In genomic region chr9:123368023-123368422, GRCh38 we compare ENCODE assay signal across 25 cellular contexts. TPM values are rescaled to one million over a fixed set of nuclear protein-coding genes. Genes with fewer than 3 reads are reported as not detected.
DNase-seq lines count a peak whose midpoint lies in the region; ATAC-seq and TF ChIP-seq lines count a peak whose summit lies in the region.
"Had no signal": no experiment of that assay in that cellular context is flagged by ENCODE, and none has a peak within 500 bp of the region (broad histone marks: within the 10 kb centered on the region; RNA-seq: fewer than 3 reads in every experiment).

No MANE protein-coding gene starts in this region.

- no peak for TF ChIP-seq RAD21 in HCT116 (IDR thresholded peaks at IDR 0.05; ENCODE audit: low read depth)

- TF ChIP-seq POLR2A in HCT116 (IDR thresholded peaks at IDR 0.05; ENCODE audit: borderline replicate concordance, extremely low read depth, insufficient read depth, insufficient read length): no peak

- intact Hi-C loops in HCT116 (cut with micrococcal nuclease): no loop called here

- no peaks in the 10 kb centered on the region for H3K9me3 Mint-ChIP-seq in effector memory CD8-positive, alpha-beta T cell
- H3K9me3 Mint-ChIP-seq: activated CD4-positive, alpha-beta memory T cell treated with anti-CD3 and anti-CD28 coated beads, Interleukin-2, amount 10 ng/mL, durations not matched to agents 7 days and 5 days; naive thymus-derived CD8-positive, alpha-beta T cell; stimulated activated naive CD8-positive, alpha-beta T cell treated with anti-CD3 and anti-CD28 coated beads, Interleukin-15, Interleukin-2, amounts not matched to agents 100 ng/mL and 50 ng/mL, for 24 hours; T-cell had no signal

- no peak for TF ChIP-seq CTCF in HCT116 (IDR thresholded peaks at IDR 0.05 in 2 of 3, conservative IDR thresholded peaks at IDR 0.05 in 1 of 3; ENCODE audit: borderline replicate concordance in 1 of 3, insufficient read depth in 1 of 3, low read depth in 2 of 3, low read length in 2 of 3)

- H3K4me3 Mint-ChIP-seq in effector memory CD8-positive, alpha-beta T cell: no peak overlapping the region
- H3K4me3 Mint-ChIP-seq: activated CD4-positive, alpha-beta memory T cell treated with anti-CD3 and anti-CD28 coated beads, Interleukin-2, amount 10 ng/mL, durations not matched to agents 7 days and 5 days; activated naive CD8-positive, alpha-beta T cell; naive thymus-derived CD8-positive, alpha-beta T cell; stimulated activated naive CD8-positive, alpha-beta T cell treated with anti-CD3 and anti-CD28 coated beads, Interleukin-15, Interleukin-2, amounts not matched to agents 100 ng/mL and 50 ng/mL, for 24 hours; T-cell had no signal

- H3K27ac Mint-ChIP-seq in effector memory CD8-positive, alpha-beta T cell: peak overlapping the region in 1 of 2 donors; percentile 19
- H3K27ac Mint-ChIP-seq: activated CD4-positive, alpha-beta memory T cell treated with anti-CD3 and anti-CD28 coated beads, Interleukin-2, amount 10 ng/mL, durations not matched to agents 7 days and 5 days; activated naive CD8-positive, alpha-beta T cell; stimulated activated naive CD8-positive, alpha-beta T cell treated with anti-CD3 and anti-CD28 coated beads, Interleukin-15, Interleukin-2, amounts not matched to agents 100 ng/mL and 50 ng/mL, for 24 hours; T-cell had no signal

- POLR2A ChIA-PET in HCT116 (lab: Charles Lee): no interaction called here

- ATAC-seq in HCT116 (peak; percentile 45; the same call in 1 of the 2 replicates), GM18511 (IDR thresholded peaks at IDR 0.05; ENCODE audit: unreplicated experiment) (no peak), HG03378 (IDR thresholded peaks at IDR 0.05; ENCODE audit: unreplicated experiment) (no peak)
- no peak for ATAC-seq in effector memory CD8-positive, alpha-beta T cell (replicated peaks)
- ATAC-seq: K562; left colon; naive thymus-derived CD8-positive, alpha-beta T cell; Panc1; pancreas; right lobe of liver; T-cell had no signal

- DNase-seq in HCT116 (ENCODE audit: low read depth, low spot score): no peak
- DNase-seq in SW480 (ENCODE audit: low spot score): peak; percentile 49
- DNase-seq in kidney tubule cell (ENCODE audit: low spot score): peak; percentile 36
- no peak for DNase-seq in substantia nigra (lab: John Stamatoyannopoulos, UW)
- DNase-seq in effector memory CD8-positive, alpha-beta T cell: no peak
- DNase-seq in GF-D8 (lab: John Stamatoyannopoulos, UW): no peak
- DNase-seq: activated CD4-positive, alpha-beta memory T cell treated with anti-CD3 and anti-CD28 coated beads, Interleukin-2, amount 10 ng/mL, durations not matched to agents 7 days and 5 days; AML-193; GDM1; HCEC 1CT; left colon; naive thymus-derived CD8-positive, alpha-beta T cell; NCI-H1436 treated with DMSO at 0.1 percent for 48 hours; NCI-H524; right lobe of liver; stimulated activated CD4-positive, alpha-beta T cell treated with anti-CD3 and anti-CD28 coated beads, Interleukin-15, amount 100 ng/mL, for 24 hours; T-cell had no signal

- no peaks in the 10 kb centered on the region for H3K79me2 ChIP-seq in HCT116 (ENCODE audit: insufficient read depth, low read length)

- H3K9ac ChIP-seq in HCT116 (ENCODE audit: low read length): no peak overlapping the region

- no peaks in the 10 kb centered on the region for H3K27me3 ChIP-seq in HCT116 (ENCODE audit: insufficient read depth, low read length)
- H3K27me3 ChIP-seq: right lobe of liver had no signal

- H3K4me1 ChIP-seq in HCT116 (ENCODE audit: control insufficient read depth in 1 of 2, insufficient read depth in 2 of 2, low read length in 2 of 2): peaks cover 14 to 15% of the 10 kb centered on the region in 2 experiments
- H3K4me1 ChIP-seq: pancreas, right lobe of liver had no signal

- BruUV-seq in HCT116 (replicated peaks; lab: Mats Ljungman, UMichigan): no TSS peak

- CTCF ChIA-PET in HCT116 (lab: Charles Lee): no interaction called here

- H3K9me3 ChIP-seq in HCT116 (ENCODE audit: control insufficient read depth in 1 of 2, insufficient read depth in 1 of 2, low read depth in 1 of 2, low read length in 2 of 2): no peaks in the 10 kb centered on the region
- H3K9me3 ChIP-seq: pancreas, right lobe of liver, tibial nerve had no signal

- no peak overlapping the region for H3K4me3 ChIP-seq in HCT116 (replicated peaks in 1 of 2; ENCODE audit: low read depth in 1 of 2, low read length in 2 of 2)
- H3K4me3 ChIP-seq: K562, pancreas, right lobe of liver, tibial nerve had no signal

- peaks cover 4% of the 10 kb centered on the region for H3K36me3 Mint-ChIP-seq in effector memory CD8-positive, alpha-beta T cell (ENCODE audit: insufficient read depth)
- H3K36me3 Mint-ChIP-seq: activated naive CD8-positive, alpha-beta T cell; naive thymus-derived CD8-positive, alpha-beta T cell; T-cell had no signal

- H3K27ac ChIP-seq in HCT116 (ENCODE audit: low read depth, low read length) (no peak overlapping the region), substantia nigra (ENCODE audit: low read depth, low read length, poor library complexity, severe bottlenecking) (peak overlapping the region; percentile 93)
- H3K27ac ChIP-seq: pancreas, right lobe of liver, tibial nerve had no signal

- RAD21 ChIA-PET in HCT116 (lab: Charles Lee; ENCODE audit: low non-redundant PET in 1 of 2, low total read pairs in 2 of 2, uncharacterized antibody in 2 of 2, unreplicated experiment in 2 of 2): no interaction called here

- H3K36me3 ChIP-seq in HCT116 (ENCODE audit: control insufficient read depth in 1 of 2, insufficient read depth in 2 of 2, low read length in 2 of 2): no peaks in the 10 kb centered on the region
- H3K36me3 ChIP-seq: pancreas, right lobe of liver, tibial nerve had no signal

- no peak overlapping the region for H2AFZ ChIP-seq in HCT116 (ENCODE audit: low read depth, low read length, poor library complexity, severe bottlenecking)

- H3K9me2 ChIP-seq in HCT116 (ENCODE audit: insufficient read depth): no peaks in the 10 kb centered on the region

- H3K4me1 Mint-ChIP-seq in effector memory CD8-positive, alpha-beta T cell (ENCODE audit: low read depth in 2 of 2): peaks cover 0 to 4% of the 10 kb centered on the region in 2 donors

- peak overlapping the region; percentile 30 for H3K4me2 ChIP-seq in HCT116 (ENCODE audit: low read length)

- no peaks in the 10 kb centered on the region for H4K20me1 ChIP-seq in HCT116 (ENCODE audit: insufficient read depth)

- peaks cover 49 to 76% of the 10 kb centered on the region in 2 donors for H3K27me3 Mint-ChIP-seq in effector memory CD8-positive, alpha-beta T cell

TF ChIP-seq in HCT116, 20 proteins besides CTCF, POLR2A, EP300 and RAD21 (continues in another document):
- TF ChIP-seq EGR1 (IDR thresholded peaks at IDR 0.05; ENCODE audit: low read depth) (no peak), JUND (IDR thresholded peaks at IDR 0.05) (no peak), YY1 (IDR thresholded peaks at IDR 0.05; ENCODE audit: extremely low read depth, insufficient replicate concordance, low read depth, low read length) (no peak), REST (IDR thresholded peaks at IDR 0.05; ENCODE audit: low read depth) (no peak), TCF7L2 (IDR thresholded peaks at IDR 0.05; ENCODE audit: borderline replicate concordance, extremely low read depth, insufficient read depth, insufficient read length) (no peak), EZH2phosphoT487 (IDR thresholded peaks at IDR 0.05; ENCODE audit: borderline replicate concordance) (no peak), SP1 (IDR thresholded peaks at IDR 0.05; ENCODE audit: low read depth) (no peak), CBX3 (IDR thresholded peaks at IDR 0.05; ENCODE audit: low read depth) (no peak), ZNF274 (IDR thresholded peaks at IDR 0.05; ENCODE audit: low read depth, low read length) (no peak), MAX (IDR thresholded peaks at IDR 0.05) (no peak)

RNA-seq across cellular contexts. Expression of gene CRB2, which starts 12.0 kb away (rescaled TPM):
- total RNA-seq in HCT116 (2021; ENCODE audit: unreplicated experiment): 0.07 TPM
- 0.04 and 0.05 TPM in 2 replicates for polyA plus RNA-seq in HCT116 (2012)
- total RNA-seq: pancreas, right lobe of liver had no signal

Comparison
In these comparisons a context has a peak if more than half of its experiments do, and no peak if none do; other contexts are left out.
1. DNase-seq: peak in SW480 (single experiment) and kidney tubule cell (single experiment); none in HCT116 (single experiment), substantia nigra (0 of 49), effector memory CD8-positive, alpha-beta T cell (0 of 3) and GF-D8 (single experiment).